Comparison of ENCODE assay signal across 1 cellular context in the genomic region with DNA sequence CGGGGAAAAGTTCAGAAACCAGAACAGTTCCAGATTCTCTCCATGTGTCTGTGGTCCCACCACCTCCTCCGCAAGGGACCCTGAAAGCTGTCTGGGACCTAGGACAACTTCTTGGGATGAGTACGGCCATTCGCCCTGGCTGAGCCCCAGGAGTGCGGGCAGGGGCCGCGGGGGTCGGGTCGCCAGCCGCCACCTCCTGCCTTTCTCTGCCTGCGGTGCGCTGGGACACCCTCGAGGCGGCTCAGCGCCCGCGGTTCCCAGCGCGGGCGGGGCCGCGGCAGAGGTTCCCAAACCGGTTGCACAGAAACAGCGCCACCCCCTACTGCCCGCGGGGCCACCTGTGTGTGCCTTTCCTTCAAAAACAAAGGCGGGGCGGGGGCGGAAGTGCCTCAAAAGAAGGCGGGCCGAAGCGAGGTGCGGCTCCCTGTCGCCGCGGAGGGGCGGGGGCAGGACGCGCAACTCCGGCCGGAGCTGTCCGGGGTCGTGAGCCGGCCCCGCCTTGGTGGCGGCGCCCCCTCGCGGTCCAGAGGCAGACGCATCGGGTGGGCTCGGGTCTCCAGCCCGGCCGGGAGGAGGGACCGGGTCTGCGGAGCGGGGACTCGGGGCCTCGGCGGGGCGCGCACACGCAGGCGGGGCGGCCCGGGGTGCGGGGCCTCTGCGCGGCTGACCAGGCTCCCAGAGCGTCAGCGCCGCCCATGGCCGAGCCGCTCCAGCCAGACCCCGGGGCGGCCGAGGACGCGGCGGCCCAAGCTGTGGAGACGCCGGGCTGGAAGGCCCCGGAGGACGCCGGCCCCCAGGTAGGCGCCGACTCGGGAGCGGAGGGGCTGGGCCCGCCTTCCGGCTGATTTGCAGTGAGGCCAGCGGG.
TF ChIP-seq lines count a peak whose summit lies in the region.

TSS of gene HEBP2 (plus strand) at position 423 of the 865 bp plus-strand sequence. CDS start at position 696, 273 bp downstream.

TF ChIP-seq in GM12878, 131 proteins besides CTCF, POLR2A, EP300 and RAD21 (continued from another document and continues in another):
- TF ChIP-seq, protein P1, sequence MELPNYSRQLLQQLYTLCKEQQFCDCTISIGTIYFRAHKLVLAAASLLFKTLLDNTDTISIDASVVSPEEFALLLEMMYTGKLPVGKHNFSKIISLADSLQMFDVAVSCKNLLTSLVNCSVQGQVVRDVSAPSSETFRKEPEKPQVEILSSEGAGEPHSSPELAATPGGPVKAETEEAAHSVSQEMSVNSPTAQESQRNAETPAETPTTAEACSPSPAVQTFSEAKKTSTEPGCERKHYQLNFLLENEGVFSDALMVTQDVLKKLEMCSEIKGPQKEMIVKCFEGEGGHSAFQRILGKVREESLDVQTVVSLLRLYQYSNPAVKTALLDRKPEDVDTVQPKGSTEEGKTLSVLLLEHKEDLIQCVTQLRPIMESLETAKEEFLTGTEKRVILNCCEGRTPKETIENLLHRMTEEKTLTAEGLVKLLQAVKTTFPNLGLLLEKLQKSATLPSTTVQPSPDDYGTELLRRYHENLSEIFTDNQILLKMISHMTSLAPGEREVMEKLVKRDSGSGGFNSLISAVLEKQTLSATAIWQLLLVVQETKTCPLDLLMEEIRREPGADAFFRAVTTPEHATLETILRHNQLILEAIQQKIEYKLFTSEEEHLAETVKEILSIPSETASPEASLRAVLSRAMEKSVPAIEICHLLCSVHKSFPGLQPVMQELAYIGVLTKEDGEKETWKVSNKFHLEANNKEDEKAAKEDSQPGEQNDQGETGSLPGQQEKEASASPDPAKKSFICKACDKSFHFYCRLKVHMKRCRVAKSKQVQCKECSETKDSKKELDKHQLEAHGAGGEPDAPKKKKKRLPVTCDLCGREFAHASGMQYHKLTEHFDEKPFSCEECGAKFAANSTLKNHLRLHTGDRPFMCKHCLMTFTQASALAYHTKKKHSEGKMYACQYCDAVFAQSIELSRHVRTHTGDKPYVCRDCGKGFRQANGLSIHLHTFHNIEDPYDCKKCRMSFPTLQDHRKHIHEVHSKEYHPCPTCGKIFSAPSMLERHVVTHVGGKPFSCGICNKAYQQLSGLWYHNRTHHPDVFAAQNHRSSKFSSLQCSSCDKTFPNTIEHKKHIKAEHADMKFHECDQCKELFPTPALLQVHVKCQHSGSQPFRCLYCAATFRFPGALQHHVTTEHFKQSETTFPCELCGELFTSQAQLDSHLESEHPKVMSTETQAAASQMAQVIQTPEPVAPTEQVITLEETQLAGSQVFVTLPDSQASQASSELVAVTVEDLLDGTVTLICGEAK (IDR thresholded peaks at IDR 0.05; ENCODE audit: borderline replicate concordance) = no peak; the same call in 1 of the 2 replicates
- TF ChIP-seq SIN3A (IDR thresholded peaks at IDR 0.05; ENCODE audit: low read depth, low read length) (0 out of 2 replicates have a peak, but pooled peaks have one; percentile 10), NR2C1 (IDR thresholded peaks at IDR 0.05) (no peak), RUNX3 (IDR thresholded peaks at IDR 0.05; ENCODE audit: low read length) (0 out of 2 replicates have a peak, but pooled peaks have one; percentile 41), ATF7 (IDR thresholded peaks at IDR 0.05; ENCODE audit: low read depth) (no peak), MYB (IDR thresholded peaks at IDR 0.05; ENCODE audit: borderline replicate concordance, low read depth, low read length) (no peak), BHLHE40 (IDR thresholded peaks at IDR 0.05; ENCODE audit: borderline replicate concordance in 1 of 2, low read depth in 2 of 2, low read length in 1 of 2) (peak; percentile 40 to 62; a peak in 3 of 4 replicates), SREBF1 (IDR thresholded peaks at IDR 0.05; ENCODE audit: low read length) (no peak), ZNF24 (IDR thresholded peaks at IDR 0.05) (no peak), BRCA1 (IDR thresholded peaks at IDR 0.05; ENCODE audit: low read depth, low read length) (no peak), JUND (IDR thresholded peaks at IDR 0.05; ENCODE audit: low read depth, low read length) (no peak), SRF (IDR thresholded peaks at IDR 0.05; ENCODE audit: low read depth in 2 of 2, low read length in 2 of 2) (no peak), TBL1XR1 (IDR thresholded peaks at IDR 0.05; ENCODE audit: low read depth, low read length) (no peak), ESRRA (IDR thresholded peaks at IDR 0.05; ENCODE audit: low read length) (no peak), HDAC2 (IDR thresholded peaks at IDR 0.05) (no peak), PAX8 (IDR thresholded peaks at IDR 0.05) (no peak), EED (IDR thresholded peaks at IDR 0.05; ENCODE audit: low read depth) (no peak; the same call in 1 of the 2 replicates), NFIC (IDR thresholded peaks at IDR 0.05; ENCODE audit: low read depth, low read length) (no peak), SP1 (IDR thresholded peaks at IDR 0.05; ENCODE audit: low read depth, low read length) (no peak), SMC3 (IDR thresholded peaks at IDR 0.05; ENCODE audit: borderline replicate concordance, low read length) (no peak), REST (IDR thresholded peaks at IDR 0.05; ENCODE audit: low read depth, low read length) (0 out of 2 replicates have a peak, but pooled peaks have one; percentile 31), TARDBP (IDR thresholded peaks at IDR 0.05; ENCODE audit: borderline replicate concordance) (no peak), BMI1 (IDR thresholded peaks at IDR 0.05; ENCODE audit: borderline replicate concordance) (no peak), ZNF274 (IDR thresholded peaks at IDR 0.05; ENCODE audit: insufficient read depth, insufficient read length) (no peak)
- TF ChIP-seq, protein P2, sequence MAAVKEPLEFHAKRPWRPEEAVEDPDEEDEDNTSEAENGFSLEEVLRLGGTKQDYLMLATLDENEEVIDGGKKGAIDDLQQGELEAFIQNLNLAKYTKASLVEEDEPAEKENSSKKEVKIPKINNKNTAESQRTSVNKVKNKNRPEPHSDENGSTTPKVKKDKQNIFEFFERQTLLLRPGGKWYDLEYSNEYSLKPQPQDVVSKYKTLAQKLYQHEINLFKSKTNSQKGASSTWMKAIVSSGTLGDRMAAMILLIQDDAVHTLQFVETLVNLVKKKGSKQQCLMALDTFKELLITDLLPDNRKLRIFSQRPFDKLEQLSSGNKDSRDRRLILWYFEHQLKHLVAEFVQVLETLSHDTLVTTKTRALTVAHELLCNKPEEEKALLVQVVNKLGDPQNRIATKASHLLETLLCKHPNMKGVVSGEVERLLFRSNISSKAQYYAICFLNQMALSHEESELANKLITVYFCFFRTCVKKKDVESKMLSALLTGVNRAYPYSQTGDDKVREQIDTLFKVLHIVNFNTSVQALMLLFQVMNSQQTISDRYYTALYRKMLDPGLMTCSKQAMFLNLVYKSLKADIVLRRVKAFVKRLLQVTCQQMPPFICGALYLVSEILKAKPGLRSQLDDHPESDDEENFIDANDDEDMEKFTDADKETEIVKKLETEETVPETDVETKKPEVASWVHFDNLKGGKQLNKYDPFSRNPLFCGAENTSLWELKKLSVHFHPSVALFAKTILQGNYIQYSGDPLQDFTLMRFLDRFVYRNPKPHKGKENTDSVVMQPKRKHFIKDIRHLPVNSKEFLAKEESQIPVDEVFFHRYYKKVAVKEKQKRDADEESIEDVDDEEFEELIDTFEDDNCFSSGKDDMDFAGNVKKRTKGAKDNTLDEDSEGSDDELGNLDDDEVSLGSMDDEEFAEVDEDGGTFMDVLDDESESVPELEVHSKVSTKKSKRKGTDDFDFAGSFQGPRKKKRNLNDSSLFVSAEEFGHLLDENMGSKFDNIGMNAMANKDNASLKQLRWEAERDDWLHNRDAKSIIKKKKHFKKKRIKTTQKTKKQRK (IDR thresholded peaks at IDR 0.05; ENCODE audit: low read depth, low read length) = no peak
- TF ChIP-seq, protein P3, sequence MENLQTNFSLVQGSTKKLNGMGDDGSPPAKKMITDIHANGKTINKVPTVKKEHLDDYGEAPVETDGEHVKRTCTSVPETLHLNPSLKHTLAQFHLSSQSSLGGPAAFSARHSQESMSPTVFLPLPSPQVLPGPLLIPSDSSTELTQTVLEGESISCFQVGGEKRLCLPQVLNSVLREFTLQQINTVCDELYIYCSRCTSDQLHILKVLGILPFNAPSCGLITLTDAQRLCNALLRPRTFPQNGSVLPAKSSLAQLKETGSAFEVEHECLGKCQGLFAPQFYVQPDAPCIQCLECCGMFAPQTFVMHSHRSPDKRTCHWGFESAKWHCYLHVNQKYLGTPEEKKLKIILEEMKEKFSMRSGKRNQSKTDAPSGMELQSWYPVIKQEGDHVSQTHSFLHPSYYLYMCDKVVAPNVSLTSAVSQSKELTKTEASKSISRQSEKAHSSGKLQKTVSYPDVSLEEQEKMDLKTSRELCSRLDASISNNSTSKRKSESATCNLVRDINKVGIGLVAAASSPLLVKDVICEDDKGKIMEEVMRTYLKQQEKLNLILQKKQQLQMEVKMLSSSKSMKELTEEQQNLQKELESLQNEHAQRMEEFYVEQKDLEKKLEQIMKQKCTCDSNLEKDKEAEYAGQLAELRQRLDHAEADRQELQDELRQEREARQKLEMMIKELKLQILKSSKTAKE (IDR thresholded peaks at IDR 0.05; ENCODE audit: low read depth, poor library complexity, severe bottlenecking) = no peak
- TF ChIP-seq, protein P4, sequence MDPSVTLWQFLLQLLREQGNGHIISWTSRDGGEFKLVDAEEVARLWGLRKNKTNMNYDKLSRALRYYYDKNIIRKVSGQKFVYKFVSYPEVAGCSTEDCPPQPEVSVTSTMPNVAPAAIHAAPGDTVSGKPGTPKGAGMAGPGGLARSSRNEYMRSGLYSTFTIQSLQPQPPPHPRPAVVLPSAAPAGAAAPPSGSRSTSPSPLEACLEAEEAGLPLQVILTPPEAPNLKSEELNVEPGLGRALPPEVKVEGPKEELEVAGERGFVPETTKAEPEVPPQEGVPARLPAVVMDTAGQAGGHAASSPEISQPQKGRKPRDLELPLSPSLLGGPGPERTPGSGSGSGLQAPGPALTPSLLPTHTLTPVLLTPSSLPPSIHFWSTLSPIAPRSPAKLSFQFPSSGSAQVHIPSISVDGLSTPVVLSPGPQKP (IDR thresholded peaks at IDR 0.05; ENCODE audit: low read depth, low read length) = peak; percentile 45; the same call in 1 of the 2 replicates
- TF ChIP-seq, protein P5, sequence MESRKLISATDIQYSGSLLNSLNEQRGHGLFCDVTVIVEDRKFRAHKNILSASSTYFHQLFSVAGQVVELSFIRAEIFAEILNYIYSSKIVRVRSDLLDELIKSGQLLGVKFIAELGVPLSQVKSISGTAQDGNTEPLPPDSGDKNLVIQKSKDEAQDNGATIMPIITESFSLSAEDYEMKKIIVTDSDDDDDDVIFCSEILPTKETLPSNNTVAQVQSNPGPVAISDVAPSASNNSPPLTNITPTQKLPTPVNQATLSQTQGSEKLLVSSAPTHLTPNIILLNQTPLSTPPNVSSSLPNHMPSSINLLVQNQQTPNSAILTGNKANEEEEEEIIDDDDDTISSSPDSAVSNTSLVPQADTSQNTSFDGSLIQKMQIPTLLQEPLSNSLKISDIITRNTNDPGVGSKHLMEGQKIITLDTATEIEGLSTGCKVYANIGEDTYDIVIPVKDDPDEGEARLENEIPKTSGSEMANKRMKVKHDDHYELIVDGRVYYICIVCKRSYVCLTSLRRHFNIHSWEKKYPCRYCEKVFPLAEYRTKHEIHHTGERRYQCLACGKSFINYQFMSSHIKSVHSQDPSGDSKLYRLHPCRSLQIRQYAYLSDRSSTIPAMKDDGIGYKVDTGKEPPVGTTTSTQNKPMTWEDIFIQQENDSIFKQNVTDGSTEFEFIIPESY (IDR thresholded peaks at IDR 0.05) = no peak
- TF ChIP-seq, protein P6, sequence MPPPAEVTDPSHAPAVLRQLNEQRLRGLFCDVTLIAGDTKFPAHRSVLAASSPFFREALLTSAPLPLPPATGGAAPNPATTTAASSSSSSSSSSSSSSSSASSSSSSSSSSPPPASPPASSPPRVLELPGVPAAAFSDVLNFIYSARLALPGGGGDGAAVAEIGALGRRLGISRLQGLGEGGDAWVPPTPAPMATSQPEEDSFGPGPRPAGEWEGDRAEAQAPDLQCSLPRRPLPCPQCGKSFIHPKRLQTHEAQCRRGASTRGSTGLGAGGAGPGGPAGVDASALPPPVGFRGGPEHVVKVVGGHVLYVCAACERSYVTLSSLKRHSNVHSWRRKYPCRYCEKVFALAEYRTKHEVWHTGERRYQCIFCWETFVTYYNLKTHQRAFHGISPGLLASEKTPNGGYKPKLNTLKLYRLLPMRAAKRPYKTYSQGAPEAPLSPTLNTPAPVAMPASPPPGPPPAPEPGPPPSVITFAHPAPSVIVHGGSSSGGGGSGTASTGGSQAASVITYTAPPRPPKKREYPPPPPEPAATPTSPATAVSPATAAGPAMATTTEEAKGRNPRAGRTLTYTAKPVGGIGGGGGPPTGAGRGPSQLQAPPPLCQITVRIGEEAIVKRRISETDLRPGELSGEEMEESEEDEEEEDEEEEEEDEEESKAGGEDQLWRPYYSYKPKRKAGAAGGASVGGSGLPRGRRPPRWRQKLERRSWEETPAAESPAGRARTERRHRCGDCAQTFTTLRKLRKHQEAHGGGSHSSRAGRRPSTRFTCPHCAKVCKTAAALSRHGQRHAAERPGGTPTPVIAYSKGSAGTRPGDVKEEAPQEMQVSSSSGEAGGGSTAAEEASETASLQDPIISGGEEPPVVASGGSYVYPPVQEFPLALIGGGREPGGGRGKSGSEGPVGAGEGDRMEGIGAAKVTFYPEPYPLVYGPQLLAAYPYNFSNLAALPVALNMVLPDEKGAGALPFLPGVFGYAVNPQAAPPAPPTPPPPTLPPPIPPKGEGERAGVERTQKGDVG (CRISPR knock-in tag; IDR thresholded peaks at IDR 0.05) = no peak
